ENCODE assay signal across 8 cellular contexts in the genomic region with DNA sequence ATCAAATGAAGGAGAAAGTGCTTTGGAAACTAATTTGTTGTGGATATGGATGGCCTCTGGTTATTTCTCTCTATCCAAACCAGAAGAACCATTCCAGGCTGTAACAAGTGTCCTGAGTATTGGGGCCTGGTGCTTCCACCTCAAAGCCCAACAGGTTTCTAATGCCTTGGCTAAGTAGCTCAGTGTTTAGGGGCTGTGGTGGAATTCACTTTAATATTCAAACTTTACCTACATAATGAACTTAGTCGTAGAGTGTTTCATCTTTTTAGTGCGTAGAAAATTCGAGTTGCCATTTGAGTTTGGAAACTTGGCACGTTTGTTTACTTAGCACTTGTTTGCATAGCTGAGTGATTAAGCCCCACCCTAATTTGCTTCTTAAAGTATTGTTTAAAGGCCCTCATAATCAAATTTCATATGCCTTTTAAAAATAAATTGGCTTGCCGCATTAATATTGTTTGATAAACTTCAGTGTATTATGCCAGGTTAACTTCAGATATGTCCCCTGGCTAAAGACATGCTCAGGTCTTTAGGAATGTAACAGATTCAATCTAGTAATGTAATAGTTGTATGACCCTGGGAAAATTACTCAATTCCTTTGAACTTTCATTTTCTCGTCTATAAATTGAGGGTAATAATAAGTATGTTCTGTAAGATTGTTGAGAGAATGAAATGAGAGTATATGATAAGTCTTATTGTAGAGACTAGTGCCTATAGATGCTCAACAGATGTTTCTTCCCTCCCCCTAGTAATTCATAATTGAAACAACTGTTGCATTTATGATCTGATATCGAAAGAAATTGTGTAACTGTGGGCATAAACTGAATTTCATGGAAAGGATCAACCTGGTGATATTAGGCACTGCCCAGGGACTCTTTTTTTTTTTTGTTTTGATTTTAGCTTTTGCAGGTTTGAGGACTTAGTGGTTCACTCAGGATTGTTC. TPM values are rescaled to one million over a fixed set of nuclear protein-coding genes. Genes with fewer than 3 reads are reported as not detected.
DNase-seq lines count a peak whose midpoint lies in the region; ATAC-seq lines count a peak whose summit lies in the region.
"Had no signal": no experiment of that assay in that cellular context is flagged by ENCODE, and none has a peak within 500 bp of the region (broad histone marks: within the 10 kb centered on the region; RNA-seq: fewer than 3 reads in every experiment).

No MANE protein-coding gene starts in this region.

- no peaks in the 10 kb centered on the region for H3K27me3 ChIP-seq in HUES48 (ENCODE audit: control insufficient read depth, insufficient read depth, low read length)
- H3K27me3 ChIP-seq in stomach smooth muscle (ENCODE audit: control insufficient read depth in 1 of 2, insufficient read depth in 2 of 2, low read length in 2 of 2), result no peaks in the 10 kb centered on the region

- no peaks in the 10 kb centered on the region for H3K27me3 Mint-ChIP-seq in activated T-helper 17 cell treated with anti-CD3 and anti-CD28 coated beads, Interleukin-2, amount 50 U/mL, for 72 hours

- H3K4me3 ChIP-seq in HUES48 (ENCODE audit: low read depth, low read length), result peak overlapping the region; percentile 88
- peak overlapping the region; percentile 89; the same call in 1 of the 2 replicates for H3K4me3 ChIP-seq in iPS-18c (ENCODE audit: insufficient read depth, low read depth, low read length)
- peak overlapping the region; percentile 67 to 83 for H3K4me3 ChIP-seq in stomach smooth muscle (ENCODE audit: low read length in 2 of 2)

- H3K9ac ChIP-seq in HUES48 (ENCODE audit: low read depth, low read length) (no peak overlapping the region), stomach smooth muscle (ENCODE audit: low read length in 2 of 2) (peak overlapping the region; percentile 80 to 85)

- no peak for DNase-seq in NK-92 treated with Interleukin-12 subunit alpha and Interleukin-12 subunit beta, amount 100 ng/mL, for 24 hours (lab: John Stamatoyannopoulos, UW)
- DNase-seq in pons (ENCODE audit: low spot score), result no peak
- DNase-seq: central memory CD4-positive, alpha-beta T cell had no signal

- H3K27ac ChIP-seq in HUES48 (ENCODE audit: low read depth, low read length) (no peak overlapping the region), stomach smooth muscle (ENCODE audit: low read length) (peak overlapping the region; percentile 76)

- H3K27ac Mint-ChIP-seq in activated T-helper 17 cell treated with anti-CD3 and anti-CD28 coated beads, Interleukin-2, amount 50 U/mL, for 72 hours, result peak overlapping the region; percentile 78

- no peaks in the 10 kb centered on the region for H3K9me3 Mint-ChIP-seq in activated T-helper 17 cell treated with anti-CD3 and anti-CD28 coated beads, Interleukin-2, amount 50 U/mL, for 72 hours

- H3K36me3 ChIP-seq in HUES48 (ENCODE audit: control insufficient read depth, insufficient read depth, low read length) (no peaks in the 10 kb centered on the region), stomach smooth muscle (ENCODE audit: control insufficient read depth in 2 of 2, insufficient read depth in 2 of 2, low read length in 2 of 2) (no peaks in the 10 kb centered on the region)

- H3K9me3 ChIP-seq in HUES48 (ENCODE audit: control insufficient read depth, insufficient read depth, low read length) (no peaks in the 10 kb centered on the region), iPS-18c (ENCODE audit: control insufficient read depth, insufficient read depth, low read length) (no peaks in the 10 kb centered on the region), stomach smooth muscle (ENCODE audit: control insufficient read depth in 2 of 2, low read length in 2 of 2) (no peaks in the 10 kb centered on the region)

- H3K4me3 Mint-ChIP-seq in activated T-helper 17 cell treated with anti-CD3 and anti-CD28 coated beads, Interleukin-2, amount 50 U/mL, for 72 hours, result peak overlapping the region; percentile 83

- peaks cover 10% of the 10 kb centered on the region for H3K4me1 Mint-ChIP-seq in activated T-helper 17 cell treated with anti-CD3 and anti-CD28 coated beads, Interleukin-2, amount 50 U/mL, for 72 hours

- no peak for ATAC-seq in activated T-helper 17 cell treated with anti-CD3 and anti-CD28 coated beads, Interleukin-2, amount 50 U/mL, for 72 hours (replicated peaks)
- ATAC-seq in GM19395 (IDR thresholded peaks at IDR 0.05; ENCODE audit: unreplicated experiment), result no peak

- H3K4me1 ChIP-seq in HUES48 (ENCODE audit: control insufficient read depth, insufficient read depth, low read length), result peaks cover 10% of the 10 kb centered on the region; the same call in 1 of the 2 replicates
- peaks cover 15% of the 10 kb centered on the region for H3K4me1 ChIP-seq in stomach smooth muscle (ENCODE audit: control insufficient read depth, insufficient read depth, low read length)

- no peaks in the 10 kb centered on the region for H3K36me3 Mint-ChIP-seq in activated T-helper 17 cell treated with anti-CD3 and anti-CD28 coated beads, Interleukin-2, amount 50 U/mL, for 72 hours (ENCODE audit: low read depth)

RNA-seq across cellular contexts. Expression of gene AGO4, which starts 1.6 kb away (rescaled TPM):
- total RNA-seq in activated T-helper 17 cell treated with anti-CD3 and anti-CD28 coated beads, Interleukin-2, amount 50 U/mL, for 72 hours, result 1 to 10 TPM; 5.9 to 8.1 TPM

RNA-seq across cellular contexts. Expression of gene CLSPN, which starts 39.6 kb away (rescaled TPM):
- total RNA-seq in activated T-helper 17 cell treated with anti-CD3 and anti-CD28 coated beads, Interleukin-2, amount 50 U/mL, for 72 hours, result 10 to 100 TPM; 27.2 to 70.7 TPM
